Comparison of ENCODE assay signal across 3 cellular contexts in the genomic region with DNA sequence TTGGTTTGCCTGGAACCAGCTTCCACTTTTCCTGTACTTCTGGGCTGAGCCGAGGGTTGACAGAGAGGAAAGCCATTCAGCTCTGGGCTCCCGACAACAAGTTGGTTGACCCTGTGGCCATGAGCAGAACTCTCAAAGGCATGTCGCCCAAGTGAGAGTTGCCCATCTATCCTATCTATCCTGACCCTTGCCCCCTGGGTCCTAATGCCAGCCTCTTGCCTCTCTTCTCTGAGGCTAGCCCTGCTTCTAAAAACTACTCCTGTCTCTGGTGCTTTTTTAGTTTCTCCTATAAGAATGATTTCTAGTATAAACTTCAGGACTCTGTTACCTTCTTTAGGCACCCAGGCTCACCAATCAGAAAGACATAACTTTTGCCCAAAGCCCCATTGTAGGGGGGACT. TPM values are rescaled to one million over a fixed set of nuclear protein-coding genes. Genes with fewer than 3 reads are reported as not detected.
"Had no signal": no experiment of that assay in that cellular context is flagged by ENCODE, and none has a peak within 500 bp of the region (broad histone marks: within the 10 kb centered on the region; RNA-seq: fewer than 3 reads in every experiment).

No MANE protein-coding gene starts in this region.

RNA-seq across cellular contexts. Expression of gene DMRTA1, which starts 11.4 kb away (rescaled TPM):
- total RNA-seq: naive thymus-derived CD8-positive, alpha-beta T cell; natural killer cell; natural killer cell treated with Interleukin-12 subunit alpha and Interleukin-12 subunit beta and Interleukin-15 and Interleukin-18, amount 100 ng/mL, for 72 hours had no signal
